In genomic region chr4:174538123-174538875, GRCh38 we compare ENCODE assay signal across 9 cellular contexts. TPM values are rescaled to one million over a fixed set of nuclear protein-coding genes. Genes with fewer than 3 reads are reported as not detected.
DNase-seq lines count a peak whose midpoint lies in the region; ATAC-seq and TF ChIP-seq lines count a peak whose summit lies in the region.
"Had no signal": no experiment of that assay in that cellular context is flagged by ENCODE, and none has a peak within 500 bp of the region (broad histone marks: within the 10 kb centered on the region; RNA-seq: fewer than 3 reads in every experiment).

No MANE protein-coding gene starts in this region.

- H3K27me3 ChIP-seq in ovary: no peaks in the 10 kb centered on the region
- H3K27me3 ChIP-seq: neutrophil had no signal

- intact Hi-C loops in ovary (cut with DNase I): no loop called here

- 63 to 78% (median 74%) methylated on average over 4 of the region's 4 CpGs for WGBS in ovary, 3 donors

- no peaks in the 10 kb centered on the region for H3K36me3 ChIP-seq in ovary
- H3K36me3 ChIP-seq: neutrophil had no signal

- no peaks in the 10 kb centered on the region for H3K9me3 Mint-ChIP-seq in activated CD8-positive, alpha-beta T cell treated with anti-CD3 and anti-CD28 coated beads, Interleukin-2, amount 10 ng/mL, durations not matched to agents 7 days and 5 days (ENCODE audit: insufficient read depth)

- no peak overlapping the region for H3K27ac ChIP-seq in ovary
- H3K27ac ChIP-seq: neutrophil had no signal

- H3K9me3 ChIP-seq in ovary: no peaks in the 10 kb centered on the region
- H3K9me3 ChIP-seq: neutrophil had no signal

- no peaks in the 10 kb centered on the region for H3K4me1 ChIP-seq in ovary (ENCODE audit: insufficient read depth)

- POLR2A ChIA-PET in GM10248 (lab: Yijun Ruan, JAX): no interaction called here
- POLR2A ChIA-PET in activated CD8-positive, alpha-beta T cell treated with anti-CD3 and anti-CD28 coated beads, Interleukin-2, amount 10 ng/mL, durations not matched to agents 7 days and 5 days (lab: Charles Lee): interaction anchor here (1.1 kb wide), 1 partner anchor 16 kb away, joined by 3 read pairs; the partner anchor contains the start of gene HPGD

- TF ChIP-seq POLR2A in ovary (IDR thresholded peaks at IDR 0.05): no peak

- peak; percentile 96 for ATAC-seq in GM19372 (IDR thresholded peaks at IDR 0.05; ENCODE audit: low read depth, unreplicated experiment)
- peak; percentile 97 for ATAC-seq in HG03064 (IDR thresholded peaks at IDR 0.05; ENCODE audit: low read depth, unreplicated experiment)
- ATAC-seq in activated CD8-positive, alpha-beta T cell treated with anti-CD3 and anti-CD28 coated beads, Interleukin-2, amount 10 ng/mL, durations not matched to agents 7 days and 5 days: peak; percentile 63

- CTCF ChIA-PET in GM10248 (lab: Yijun Ruan, JAX): interaction anchor here (0.7 kb wide), 1 partner anchor 14 kb away, joined by 3 read pairs; no protein-coding TSS in a partner anchor
- CTCF ChIA-PET in activated CD8-positive, alpha-beta T cell treated with anti-CD3 and anti-CD28 coated beads, Interleukin-2, amount 10 ng/mL, durations not matched to agents 7 days and 5 days (lab: Charles Lee): no interaction called here

- H3K27me3 Mint-ChIP-seq in activated CD8-positive, alpha-beta T cell treated with anti-CD3 and anti-CD28 coated beads, Interleukin-2, amount 10 ng/mL, durations not matched to agents 7 days and 5 days (ENCODE audit: low read depth): peaks cover 3% of the 10 kb centered on the region

- no peak for TF ChIP-seq EP300 in ovary (IDR thresholded peaks at IDR 0.05)

- peaks cover 12% of the 10 kb centered on the region for H3K4me1 Mint-ChIP-seq in activated CD8-positive, alpha-beta T cell treated with anti-CD3 and anti-CD28 coated beads, Interleukin-2, amount 10 ng/mL, durations not matched to agents 7 days and 5 days (ENCODE audit: low read depth)

- peak overlapping the region; percentile 37 for H3K27ac Mint-ChIP-seq in activated CD8-positive, alpha-beta T cell treated with anti-CD3 and anti-CD28 coated beads, Interleukin-2, amount 10 ng/mL, durations not matched to agents 7 days and 5 days

- no peak overlapping the region for H3K4me3 Mint-ChIP-seq in activated CD8-positive, alpha-beta T cell treated with anti-CD3 and anti-CD28 coated beads, Interleukin-2, amount 10 ng/mL, durations not matched to agents 7 days and 5 days

- H3K36me3 Mint-ChIP-seq in activated CD8-positive, alpha-beta T cell treated with anti-CD3 and anti-CD28 coated beads, Interleukin-2, amount 10 ng/mL, durations not matched to agents 7 days and 5 days (ENCODE audit: low read depth): no peaks in the 10 kb centered on the region

- DNase-seq in GM10248 (ENCODE audit: extremely low spot score) (peak; percentile 37), NCI-H128 (lab: John Stamatoyannopoulos, UW; ENCODE audit: unreplicated experiment) (no peak), SW 1271 (lab: John Stamatoyannopoulos, UW) (no peak), ovary (no peak), NCI-H345 treated with DMSO at 0.1 percent for 48 hours (lab: John Stamatoyannopoulos, UW; ENCODE audit: unreplicated experiment) (no peak)
- DNase-seq in activated CD8-positive, alpha-beta T cell treated with anti-CD3 and anti-CD28 coated beads, Interleukin-2, amount 10 ng/mL, durations not matched to agents 7 days and 5 days: peak; percentile 22

- no peak overlapping the region for H3K4me3 ChIP-seq in ovary

- no peak for TF ChIP-seq CTCF in GM10248 (IDR thresholded peaks at IDR 0.05; ENCODE audit: control extremely low read depth, extremely low read depth, low read depth, missing control alignments)
- TF ChIP-seq CTCF in ovary (IDR thresholded peaks at IDR 0.05): no peak

RNA-seq across cellular contexts. Expression of gene HPGD, which starts 16.0 kb away (rescaled TPM):
- 10 to 100 TPM; 16.5 to 19.5 TPM for total RNA-seq in activated CD8-positive, alpha-beta T cell treated with anti-CD3 and anti-CD28 coated beads, Interleukin-2, amount 10 ng/mL, durations not matched to agents 7 days and 5 days
- 10 to 100 TPM in 1 of 7 donors, 1 to 10 TPM in 4, not detected in 2; 1.2 to 20.6 (median 3.2) TPM for total RNA-seq in ovary
- polyA plus RNA-seq in ovary: 1 to 10 TPM in 1 of 2 donors, under 1 TPM in 1; 0.69 to 6.9 TPM

Comparison
In these comparisons a context has a peak if more than half of its experiments do, and no peak if none do; other contexts are left out.
1. DNase-seq: peak in GM10248 (single experiment) and activated CD8-positive, alpha-beta T cell treated with anti-CD3 and anti-CD28 coated beads, Interleukin-2, amount 10 ng/mL, durations not matched to agents 7 days and 5 days (single experiment); none in NCI-H128 (single experiment), SW 1271 (0 of 2), ovary (0 of 5) and NCI-H345 treated with DMSO at 0.1 percent for 48 hours (single experiment).
2. Peak in every context shown above with its lines, with median percentiles within 50 percentile points of each other: ATAC-seq.